In genomic region chr10:123266981-123267380, GRCh38 we compare ENCODE assay signal across 29 cellular contexts.
"Had no signal": no experiment of that assay in that cellular context is flagged by ENCODE, and none has a peak within 500 bp of the region (broad histone marks: within the 10 kb centered on the region; RNA-seq: fewer than 3 reads in every experiment).

No MANE protein-coding gene starts in this region.

- H3K4me3 ChIP-seq: body of pancreas, cardiac muscle cell, coronary artery, dorsolateral prefrontal cortex, hepatocyte, ovary, right lobe of liver, skin epidermis, testis, transverse colon had no signal

- DNase-seq: activated CD4-positive, alpha-beta T cell treated with anti-CD3 and anti-CD28 coated beads for 4 hours; activated CD4-positive, alpha-beta T cell treated with anti-CD3 and anti-CD28 coated beads, Interleukin-2, amount 50 U/mL, for 4 hours; activated naive CD4-positive, alpha-beta T cell treated with Interleukin-2 at 50 U/mL for 16 hours; activated T-cell treated with anti-CD3 and anti-CD28 coated beads for 4 hours; activated T-cell treated with anti-CD3 and anti-CD28 coated beads, Interleukin-2, amount 50 U/mL, for 72 hours; anterior cingulate cortex; body of pancreas; cerebellar nuclear complex; dorsolateral prefrontal cortex; effector memory CD8-positive, alpha-beta T cell; erythroblast; glutamatergic neuron; left colon; mammary epithelial cell; naive B cell; nephron progenitor cell; ovary; right lobe of liver; stimulated activated CD4-positive, alpha-beta T cell treated with anti-CD3 and anti-CD28 coated beads, Interleukin-12 subunit alpha, Interleukin-12 subunit beta, amount 100 ng/mL, for 4 hours; stimulated activated CD4-positive, alpha-beta T cell treated with anti-CD3 and anti-CD28 coated beads, Interleukin-4, amount 100 ng/mL, for 1 hour; stimulated activated naive CD8-positive, alpha-beta T cell treated with anti-CD3 and anti-CD28 coated beads, Interleukin-15, Interleukin-2, amounts not matched to agents 100 U/mL and 50 U/mL, for 24 hours; testis; transverse colon had no signal

- H3K27ac ChIP-seq: body of pancreas, cardiac muscle cell, coronary artery, dorsolateral prefrontal cortex, hepatocyte, neutrophil, ovary, right lobe of liver, skin epidermis, testis, transverse colon, VCaP had no signal

- ATAC-seq: activated T-cell treated with anti-CD3 and anti-CD28 coated beads, Interleukin-2, amount 50 U/mL, for 72 hours; body of pancreas; effector memory CD8-positive, alpha-beta T cell; left colon; right lobe of liver; stimulated activated naive CD8-positive, alpha-beta T cell treated with anti-CD3 and anti-CD28 coated beads, Interleukin-15, Interleukin-2, amounts not matched to agents 100 U/mL and 50 U/mL, for 24 hours had no signal

- H3K4me2 ChIP-seq: hepatocyte had no signal

- H3K27me3 ChIP-seq: body of pancreas, cardiac muscle cell, dorsolateral prefrontal cortex, hepatocyte, ovary, right lobe of liver, testis, transverse colon had no signal

- H2AFZ ChIP-seq: hepatocyte had no signal

- H3K4me1 ChIP-seq: body of pancreas, right lobe of liver, testis, transverse colon had no signal

- H3K9me3 ChIP-seq: body of pancreas, neutrophil, ovary, right lobe of liver, testis, transverse colon had no signal

- H3K36me3 ChIP-seq: cardiac muscle cell, neutrophil, ovary, right lobe of liver, transverse colon had no signal

- H3K79me2 ChIP-seq: hepatocyte had no signal
